Comparison of ENCODE assay signal across 8 cellular contexts in genomic region chr4:140237616-140238352, GRCh38.
A peak's percentile ranks its signal among the peaks of the same experiment; 100 is the strongest.
DNase-seq lines count a peak whose midpoint lies in the region; ATAC-seq and TF ChIP-seq lines count a peak whose summit lies in the region.

No MANE protein-coding gene starts in this region.

- H2AFZ ChIP-seq in mammary epithelial cell (ENCODE audit: low read depth, low read length), result peak overlapping the region; percentile 55

- H3K4me3 Mint-ChIP-seq in stimulated activated naive B cell treated with anti-CD40 and anti-IgM and Interleukin-4, amounts not matched to agents 10 μg/mL and 1 μg/mL and 100 μg/mL, for 72 hours, result peak overlapping the region in 1 of 2 donors; percentile 42

- H3K9me3 ChIP-seq in mammary epithelial cell (replicated peaks; ENCODE audit: insufficient read depth, low read length), result no peaks in the 10 kb centered on the region

- no peaks in the 10 kb centered on the region for H3K36me3 Mint-ChIP-seq in stimulated activated naive B cell treated with anti-CD40 and anti-IgM and Interleukin-4, amounts not matched to agents 10 μg/mL and 1 μg/mL and 100 μg/mL, for 72 hours

- H3K4me1 ChIP-seq in mammary epithelial cell (ENCODE audit: insufficient read depth, low read length), result peaks cover 14% of the 10 kb centered on the region

- no peaks in the 10 kb centered on the region for H3K36me3 ChIP-seq in mammary epithelial cell (ENCODE audit: insufficient read depth, low read length)

- H3K4me2 ChIP-seq in mammary epithelial cell (ENCODE audit: insufficient read depth, low read depth, low read length), result no peak overlapping the region

- intact Hi-C loops in mammary epithelial cell (cut with micrococcal nuclease), result no loop called here

- peaks cover 16 to 22% of the 10 kb centered on the region in 2 donors for H3K27me3 Mint-ChIP-seq in stimulated activated naive B cell treated with anti-CD40 and anti-IgM and Interleukin-4, amounts not matched to agents 10 μg/mL and 1 μg/mL and 100 μg/mL, for 72 hours

- no peaks in the 10 kb centered on the region for H3K27me3 ChIP-seq in mammary epithelial cell (ENCODE audit: insufficient read depth, low read length)

- in situ Hi-C loops in mammary epithelial cell (cut with MboI; ENCODE audit: low sequenced_read_pairs in 2 of 2), result loop anchor here in 1 of 2 donors (10.0 kb wide), 1 partner anchor 83 kb away; the partner anchor contains the start of gene MAML3

- H3K9me3 Mint-ChIP-seq in stimulated activated naive B cell treated with anti-CD40 and anti-IgM and Interleukin-4, amounts not matched to agents 10 μg/mL and 1 μg/mL and 100 μg/mL, for 72 hours, result no peaks in the 10 kb centered on the region

- ATAC-seq in stimulated activated naive B cell treated with anti-CD40 and anti-IgM and Interleukin-4, amounts not matched to agents 10 μg/mL and 1 μg/mL and 100 μg/mL, for 72 hours (replicated peaks), result peak; percentile 34 to 44
- ATAC-seq in activated CD4-positive, CD25-positive, alpha-beta regulatory T cell treated with anti-CD3 and anti-CD28 coated beads, Interleukin-2, amount 50 U/mL, for 24 hours, result no peak
- no peak for ATAC-seq in GM21447 (IDR thresholded peaks at IDR 0.05; ENCODE audit: unreplicated experiment)

- no peak overlapping the region for H3K27ac Mint-ChIP-seq in stimulated activated naive B cell treated with anti-CD40 and anti-IgM and Interleukin-4, amounts not matched to agents 10 μg/mL and 1 μg/mL and 100 μg/mL, for 72 hours

- no peak for TF ChIP-seq CTCF in mammary epithelial cell (conservative IDR thresholded peaks at IDR 0.05 in 1 of 2, IDR thresholded peaks at IDR 0.05 in 1 of 2; ENCODE audit: extremely low read depth in 1 of 2, insufficient read depth in 1 of 2, low read depth in 1 of 2, low read length in 2 of 2)

- H4K20me1 ChIP-seq in mammary epithelial cell (ENCODE audit: insufficient read depth, low read length), result no peaks in the 10 kb centered on the region

- 36% methylated on average over 16 of the region's 16 CpGs for WGBS in mammary epithelial cell (ENCODE audit: low coverage, missing lambda C conversion rate)

- DNase-seq in GOT3 (lab: John Stamatoyannopoulos, UW), result peak; percentile 6
- DNase-seq in NCI-H510A (lab: John Stamatoyannopoulos, UW), result peak; percentile 78
- DNase-seq in mammary epithelial cell, result no peak
- DNase-seq in islet precursor cell, result peak; percentile 96
- DNase-seq in stimulated activated naive B cell treated with anti-CD40 and anti-IgM and Interleukin-4, amounts not matched to agents 10 μg/mL and 1 μg/mL and 100 μg/mL, for 72 hours, result no peak
- no peak for DNase-seq in activated effector memory CD4-positive, alpha-beta T cell treated with anti-CD3 and anti-CD28 coated beads, Interleukin-2, amount 50 U/mL, for 16 hours

- H3K79me2 ChIP-seq in mammary epithelial cell (ENCODE audit: insufficient read depth, low read length), result no peaks in the 10 kb centered on the region

- H3K27ac ChIP-seq in mammary epithelial cell (ENCODE audit: insufficient read depth, low read depth, low read length), result no peak overlapping the region

- H3K4me3 ChIP-seq in mammary epithelial cell (replicated peaks in 1 of 3; ENCODE audit: insufficient read depth in 1 of 3, low read depth in 2 of 3, low read length in 3 of 3), result no peak overlapping the region

- H3K4me1 Mint-ChIP-seq in stimulated activated naive B cell treated with anti-CD40 and anti-IgM and Interleukin-4, amounts not matched to agents 10 μg/mL and 1 μg/mL and 100 μg/mL, for 72 hours, result peaks cover 53 to 69% of the 10 kb centered on the region in 2 donors

- dilution Hi-C loops in mammary epithelial cell (cut with HindIII; ENCODE audit: low sequenced_read_pairs), result loop anchor here (5.0 kb wide), 1 partner anchor 75 kb away; no protein-coding TSS in a partner anchor

- H3K9ac ChIP-seq in mammary epithelial cell (ENCODE audit: insufficient read depth, low read length), result no peak overlapping the region

- CTCF ChIA-PET in mammary epithelial cell (lab: Charles Lee; ENCODE audit: low non-redundant PET), result no interaction called here

- no TSS peak for BruUV-seq in mammary epithelial cell (replicated peaks; lab: Mats Ljungman, UMichigan)

Comparison
In these comparisons a context has a peak if more than half of its experiments do, and no peak if none do; other contexts are left out.
1. DNase-seq: peak in GOT3 (single experiment), NCI-H510A (single experiment) and islet precursor cell (single experiment); none in mammary epithelial cell (single experiment), stimulated activated naive B cell treated with anti-CD40 and anti-IgM and Interleukin-4, amounts not matched to agents 10 μg/mL and 1 μg/mL and 100 μg/mL, for 72 hours (single experiment) and activated effector memory CD4-positive, alpha-beta T cell treated with anti-CD3 and anti-CD28 coated beads, Interleukin-2, amount 50 U/mL, for 16 hours (single experiment).
2. ATAC-seq: peak in stimulated activated naive B cell treated with anti-CD40 and anti-IgM and Interleukin-4, amounts not matched to agents 10 μg/mL and 1 μg/mL and 100 μg/mL, for 72 hours (2 of 2); none in activated CD4-positive, CD25-positive, alpha-beta regulatory T cell treated with anti-CD3 and anti-CD28 coated beads, Interleukin-2, amount 50 U/mL, for 24 hours (0 of 2) and GM21447 (single experiment).